8 cellular contexts compared by ENCODE assay signal in genomic region chr9:74742792-74743389, GRCh38.
DNase-seq lines count a peak whose midpoint lies in the region; ATAC-seq and TF ChIP-seq lines count a peak whose summit lies in the region.

No MANE protein-coding gene starts in this region.

- TF ChIP-seq POLR2A in Peyer's patch (IDR thresholded peaks at IDR 0.05), result no peak

- H3K27ac ChIP-seq in Peyer's patch, result no peak overlapping the region

- ATAC-seq in GM21367 (IDR thresholded peaks at IDR 0.05; ENCODE audit: unreplicated experiment), result peak; percentile 71
- no peak for ATAC-seq in HG02970 (IDR thresholded peaks at IDR 0.05; ENCODE audit: low FRiP score, unreplicated experiment)

- H3K4me3 Mint-ChIP-seq in Calu3 (ENCODE audit: low read depth, unreplicated experiment), result no peak overlapping the region

- no TSS peak for BruUV-seq in Calu3 (replicated peaks; lab: Mats Ljungman, UMichigan)

- H3K9me3 Mint-ChIP-seq in Calu3 (ENCODE audit: low read depth, unreplicated experiment), result no peaks in the 10 kb centered on the region

- intact Hi-C loops in Calu3 (cut with micrococcal nuclease; ENCODE audit: unreplicated experiment), result loop anchor here (2.0 kb wide), 2 partner anchors 78 to 164 kb away; no protein-coding TSS in a partner anchor
- intact Hi-C loops in posterior cingulate gyrus (cut with DNase I), result loop anchor here (10.0 kb wide), 2 partner anchors 168 to 1538 kb away; no protein-coding TSS in a partner anchor

- H3K9me3 ChIP-seq in Peyer's patch, result no peaks in the 10 kb centered on the region

- peak; percentile 17 for DNase-seq in Calu3
- DNase-seq in Peyer's patch, result no peak
- peak; percentile 57 for DNase-seq in fibroblast of mammary gland (ENCODE audit: low read depth)
- DNase-seq in posterior cingulate gyrus, result peak in 7 of 10 donors; percentile 37 to 91 (median 56)
- no peak for DNase-seq in NCI-H345 treated with DMSO at 0.1 percent for 48 hours (lab: John Stamatoyannopoulos, UW; ENCODE audit: unreplicated experiment)
- DNase-seq in NK-92 (lab: John Stamatoyannopoulos, UW; ENCODE audit: unreplicated experiment), result no peak

- no peak overlapping the region for H3K27ac Mint-ChIP-seq in Calu3 (ENCODE audit: unreplicated experiment)

- H3K36me3 Mint-ChIP-seq in Calu3 (ENCODE audit: insufficient read depth, unreplicated experiment), result no peaks in the 10 kb centered on the region

- CTCF ChIA-PET in Calu3 (lab: Charles Lee), result no interaction called here

- H3K36me3 ChIP-seq in Peyer's patch, result peaks cover 0 to 7% (median 0%) of the 10 kb centered on the region in 3 donors

- no peaks in the 10 kb centered on the region for H3K4me1 ChIP-seq in Peyer's patch

- H3K4me3 ChIP-seq in Peyer's patch (no peak overlapping the region), fibroblast of mammary gland (ENCODE audit: control insufficient read depth, low read depth, low read length) (no peak overlapping the region)

- H3K27me3 Mint-ChIP-seq in Calu3 (ENCODE audit: unreplicated experiment), result peaks cover 54% of the 10 kb centered on the region

- no peak for TF ChIP-seq CTCF in Calu3 (IDR thresholded peaks at IDR 0.05; ENCODE audit: unreplicated experiment)
- TF ChIP-seq CTCF in Peyer's patch (IDR thresholded peaks at IDR 0.05), result peak in 5 of 6 experiments; percentile 34 to 56 (median 48)
- peak; percentile 90 for TF ChIP-seq CTCF in fibroblast of mammary gland (conservative IDR thresholded peaks at IDR 0.05; ENCODE audit: control insufficient read depth, insufficient read depth, low read depth, low read length)

- no peaks in the 10 kb centered on the region for H3K4me1 Mint-ChIP-seq in Calu3 (ENCODE audit: low read depth, unreplicated experiment)

- H3K27me3 ChIP-seq in Peyer's patch, result no peaks in the 10 kb centered on the region

Comparison
In these comparisons a context has a peak if more than half of its experiments do, and no peak if none do; other contexts are left out.
1. DNase-seq: peak in Calu3 (single experiment), fibroblast of mammary gland (single experiment) and posterior cingulate gyrus (7 of 10); none in Peyer's patch (0 of 3), NCI-H345 treated with DMSO at 0.1 percent for 48 hours (single experiment) and NK-92 (single experiment).